16 cellular contexts compared by ENCODE assay signal in the genomic region with DNA sequence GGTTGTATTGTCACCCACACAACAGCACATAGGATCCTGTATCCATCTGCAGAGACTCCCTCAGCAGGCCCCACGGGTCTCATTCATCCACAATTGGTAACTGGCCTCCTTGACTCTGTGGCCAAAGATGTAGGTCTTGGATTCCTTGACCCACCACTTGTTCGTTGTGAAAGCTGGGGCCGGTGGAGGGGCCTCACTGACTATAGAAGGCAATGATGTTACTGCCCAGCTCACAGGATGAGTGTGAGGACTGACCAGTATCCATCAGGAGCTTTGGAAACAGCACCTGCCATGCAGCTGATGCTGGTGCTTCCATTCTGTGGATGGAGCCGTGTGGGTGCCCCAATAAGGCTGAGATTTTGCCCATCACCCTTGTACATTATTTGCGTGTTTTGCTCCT.
DNase-seq lines count a peak whose midpoint lies in the region; ATAC-seq and TF ChIP-seq lines count a peak whose summit lies in the region.
"Had no signal": no experiment of that assay in that cellular context is flagged by ENCODE, and none has a peak within 500 bp of the region (broad histone marks: within the 10 kb centered on the region; RNA-seq: fewer than 3 reads in every experiment).

No MANE protein-coding gene starts in this region.

- H3K4me3 ChIP-seq in heart right ventricle: no peak overlapping the region
- no peak overlapping the region for H3K4me3 ChIP-seq in adrenal gland
- no peak overlapping the region for H3K4me3 ChIP-seq in WERI-Rb-1 (ENCODE audit: low read depth, low read length)

- no peaks in the 10 kb centered on the region for H3K27me3 Mint-ChIP-seq in mesothelial cell of epicardium (ENCODE audit: low read depth)
- H3K27me3 Mint-ChIP-seq in type B pancreatic cell: peaks cover 9% of the 10 kb centered on the region

- 70 to 76% methylated on average over 5 of the region's 5 CpGs for WGBS in heart right ventricle, 2 donors
- WGBS in adrenal gland, 4 donors: 69 to 78% (median 72%) methylated on average over 3 to 5 of the region's 5 CpGs

- no peak for TF ChIP-seq CTCF in heart right ventricle (IDR thresholded peaks at IDR 0.05)
- TF ChIP-seq CTCF in adrenal gland (IDR thresholded peaks at IDR 0.05): no peak
- no peak for TF ChIP-seq CTCF in mesothelial cell of epicardium (IDR thresholded peaks at IDR 0.05; ENCODE audit: unreplicated experiment)
- TF ChIP-seq CTCF in type B pancreatic cell (conservative IDR thresholded peaks at IDR 0.05): no peak
- no peak for TF ChIP-seq CTCF in WERI-Rb-1 (IDR thresholded peaks at IDR 0.05; ENCODE audit: low read depth, low read length)

- H3K27me3 ChIP-seq in heart right ventricle (peaks cover 0 to 32% (median 3%) of the 10 kb centered on the region in 7 donors), adrenal gland (no peaks in the 10 kb centered on the region), WERI-Rb-1 (ENCODE audit: insufficient read depth, low read depth, severe bottlenecking) (no peaks in the 10 kb centered on the region)

- H3K4me3 Mint-ChIP-seq in mesothelial cell of epicardium (no peak overlapping the region), type B pancreatic cell (no peak overlapping the region)

- H3K27ac ChIP-seq in heart right ventricle (no peak overlapping the region), adrenal gland (no peak overlapping the region), WERI-Rb-1 (no peak overlapping the region)

- peaks cover 6% of the 10 kb centered on the region for H3K4me1 Mint-ChIP-seq in mesothelial cell of epicardium
- H3K4me1 Mint-ChIP-seq in type B pancreatic cell (ENCODE audit: unreplicated experiment): no peaks in the 10 kb centered on the region

- H3K36me3 Mint-ChIP-seq in mesothelial cell of epicardium: no peaks in the 10 kb centered on the region
- H3K36me3 Mint-ChIP-seq in type B pancreatic cell: no peaks in the 10 kb centered on the region

- intact Hi-C loops in Right ventricle myocardium inferior (cut with DNase I) (no loop called here), heart right ventricle (cut with DNase I) (no loop called here), adrenal gland (cut with DNase I) (no loop called here)

- H3K36me3 ChIP-seq in heart right ventricle: no peaks in the 10 kb centered on the region
- no peaks in the 10 kb centered on the region for H3K36me3 ChIP-seq in adrenal gland (replicated peaks in 1 of 2)
- no peaks in the 10 kb centered on the region for H3K36me3 ChIP-seq in WERI-Rb-1

- ATAC-seq in Right ventricle myocardium inferior (no peak), heart right ventricle (no peak)
- ATAC-seq: PC-3 had no signal

- H3K9me3 Mint-ChIP-seq in mesothelial cell of epicardium (peaks cover 13% of the 10 kb centered on the region), type B pancreatic cell (no peaks in the 10 kb centered on the region)

- peaks cover 0 to 4% (median 0%) of the 10 kb centered on the region in 9 donors for H3K4me1 ChIP-seq in heart right ventricle
- no peaks in the 10 kb centered on the region for H3K4me1 ChIP-seq in adrenal gland (replicated peaks in 1 of 2)

- H3K27ac Mint-ChIP-seq in mesothelial cell of epicardium (no peak overlapping the region), type B pancreatic cell (no peak overlapping the region)

- DNase-seq in Right ventricle myocardium inferior (ENCODE audit: missing footprints) (peak; percentile 11), heart right ventricle (no peak), adrenal gland (peak in 4 of 7 donors; percentile 1 to 13 (median 4)), mesothelial cell of epicardium (ENCODE audit: low spot score in 2 of 2, unreplicated experiment in 2 of 2) (peak; percentile 5 to 28), type B pancreatic cell (ENCODE audit: extremely low spot score, unreplicated experiment) (peak; percentile 39), WERI-Rb-1 (no peak), cortex of kidney (lab: John Stamatoyannopoulos, UW) (no peak)
- DNase-seq in stimulated activated naive CD4-positive, alpha-beta T cell (lab: John Stamatoyannopoulos, UW): no peak
- DNase-seq: C1 segment of cervical spinal cord, GOT3, KBM-7, NCI-H1417 treated with DMSO at 0.1 percent for 48 hours, NCI-H2029, NCI-H2171 treated with DMSO at 0.1 percent for 48 hours, NCI-H748 treated with DMSO at 0.1 percent for 48 hours, PC-3 had no signal

- peaks cover 0 to under 1% (median 0%) of the 10 kb centered on the region in 11 donors for H3K9me3 ChIP-seq in heart right ventricle
- H3K9me3 ChIP-seq in adrenal gland (replicated peaks in 1 of 3): no peaks in the 10 kb centered on the region
- H3K9me3 ChIP-seq in WERI-Rb-1 (ENCODE audit: severe bottlenecking): no peaks in the 10 kb centered on the region

- TF ChIP-seq POLR2A in adrenal gland (IDR thresholded peaks at IDR 0.05): no peak

Comparison
In these comparisons a context has a peak if more than half of its experiments do, and no peak if none do; other contexts are left out.
1. DNase-seq: peak in Right ventricle myocardium inferior (single experiment), adrenal gland (4 of 7), mesothelial cell of epicardium (2 of 2) and type B pancreatic cell (single experiment); none in heart right ventricle (0 of 2), WERI-Rb-1 (single experiment), cortex of kidney (single experiment) and stimulated activated naive CD4-positive, alpha-beta T cell (0 of 6).